1 cellular context compared by ENCODE assay signal in the genomic region with DNA sequence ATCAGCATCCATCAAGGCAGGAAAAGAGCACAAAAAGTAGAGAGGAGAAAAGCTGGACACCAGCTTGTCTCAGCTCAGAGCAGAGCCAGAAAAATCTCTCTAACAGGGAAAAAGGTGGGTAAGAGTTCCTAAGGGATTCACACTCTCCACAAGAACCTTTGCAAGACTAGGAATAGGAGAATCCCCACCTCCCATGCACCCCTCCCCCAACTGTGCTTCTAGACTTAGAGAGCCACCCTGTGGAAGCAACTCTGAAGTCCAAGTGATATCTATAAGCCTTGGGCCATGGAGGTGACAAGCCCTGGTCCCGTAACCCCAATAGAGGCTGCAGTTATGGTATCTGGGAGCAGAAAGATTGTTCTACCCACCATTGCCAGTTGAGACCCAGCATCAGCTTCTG.
TF ChIP-seq lines count a peak whose summit lies in the region.

No MANE protein-coding gene starts in this region.

TF ChIP-seq in H1, 55 proteins besides CTCF, POLR2A, EP300 and RAD21 (continued from another document):
- TF ChIP-seq ASH2L (IDR thresholded peaks at IDR 0.05; ENCODE audit: low read length) (no peak), ATF3 (IDR thresholded peaks at IDR 0.05; ENCODE audit: insufficient read depth, low read depth, low read length) (no peak), HDAC2 (IDR thresholded peaks at IDR 0.05; ENCODE audit: borderline replicate concordance in 1 of 2, low read depth in 2 of 2, low read length in 2 of 2) (no peak), CBX5 (IDR thresholded peaks at IDR 0.05; ENCODE audit: low read depth, low read length) (no peak), EGR1 (IDR thresholded peaks at IDR 0.05; ENCODE audit: borderline replicate concordance, low read depth, low read length) (no peak), RBBP5 (IDR thresholded peaks at IDR 0.05; ENCODE audit: borderline replicate concordance, low read depth, low read length) (no peak), SP1 (IDR thresholded peaks at IDR 0.05; ENCODE audit: low read depth, low read length) (no peak)
